In genomic region chr15:84631706-84632272, GRCh38 we compare ENCODE assay signal across 8 cellular contexts. TPM values are rescaled to one million over a fixed set of nuclear protein-coding genes. Genes with fewer than 3 reads are reported as not detected.
DNase-seq lines count a peak whose midpoint lies in the region; ATAC-seq and TF ChIP-seq lines count a peak whose summit lies in the region.

No MANE protein-coding gene starts in this region.

- TF ChIP-seq CTCF in GM12864 (IDR thresholded peaks at IDR 0.05; ENCODE audit: low read depth, low read length, missing control alignments) (no peak), epithelial cell of proximal tubule (conservative IDR thresholded peaks at IDR 0.05; ENCODE audit: low read depth, low read length) (no peak), psoas muscle (IDR thresholded peaks at IDR 0.05) (no peak)

- WGBS in psoas muscle, 3 donors: 28 to 34% (median 30%) methylated on average over 7 of the region's 7 CpGs

- H3K9me3 ChIP-seq in SJSA1 (replicated peaks) (no peaks in the 10 kb centered on the region), psoas muscle (no peaks in the 10 kb centered on the region)

- H3K36me3 ChIP-seq in SJSA1 (peaks cover 18% of the 10 kb centered on the region), psoas muscle (ENCODE audit: insufficient read depth in 1 of 2, low read depth in 1 of 2) (peaks cover 2 to 17% of the 10 kb centered on the region in 2 donors)

- DNase-seq in GM12864 (ENCODE audit: low read depth) (no peak), SJSA1 (ENCODE audit: low read depth in 1 of 2, low spot score in 2 of 2) (no peak), epithelial cell of proximal tubule (ENCODE audit: low read depth) (no peak), psoas muscle (no peak), cortex of kidney (lab: John Stamatoyannopoulos, UW) (no peak), Ammon's horn (ENCODE audit: low spot score) (no peak)

- peak overlapping the region; percentile 56 for H3K27ac ChIP-seq in SJSA1
- H3K27ac ChIP-seq in psoas muscle: peak overlapping the region; percentile 97

- intact Hi-C loops in psoas muscle (cut with DNase I): loop anchor here in 1 of 2 donors (2.0 kb wide), 1 partner anchor 31 kb away; the partner anchor contains the start of gene ZSCAN2

- peak overlapping the region; percentile 63 for H3K4me3 ChIP-seq in GM12864 (ENCODE audit: low read depth, low read length)
- H3K4me3 ChIP-seq in SJSA1: peak overlapping the region; percentile 51
- H3K4me3 ChIP-seq in epithelial cell of proximal tubule (ENCODE audit: low read depth, low read length): peak overlapping the region; percentile 82
- H3K4me3 ChIP-seq in psoas muscle: peak overlapping the region; percentile 89

- ATAC-seq in psoas muscle (no peak), HG03039 (IDR thresholded peaks at IDR 0.05; ENCODE audit: unreplicated experiment) (no peak), esophagus mucosa (no peak)

- peaks cover 32% of the 10 kb centered on the region for H3K4me1 ChIP-seq in SJSA1 (replicated peaks)
- H3K4me1 ChIP-seq in psoas muscle: peaks cover 28% of the 10 kb centered on the region

- no peaks in the 10 kb centered on the region for H3K27me3 ChIP-seq in SJSA1 (replicated peaks)
- no peaks in the 10 kb centered on the region for H3K27me3 ChIP-seq in psoas muscle (ENCODE audit: insufficient read depth in 3 of 3, low read length in 2 of 3)

RNA-seq across cellular contexts. Expression of gene WDR73, which starts 22.3 kb away (rescaled TPM):
- 16.2 and 22.8 TPM in 2 replicates for total RNA-seq in SJSA1 (2014; rRNA removed; shearing (Covaris generic))
- total RNA-seq in epithelial cell of proximal tubule (14.7 and 20.5 TPM in 2 replicates), psoas muscle (10 to 100 TPM in 3 of 4 donors, 1 to 10 TPM in 1; 8.9 to 22.0 (median 12.1) TPM), esophagus mucosa (23.7 TPM)
- polyA plus RNA-seq in psoas muscle: 10 to 100 TPM; 13.6 to 18.7 (median 17.0) TPM

RNA-seq across cellular contexts. Expression of gene NMB, which starts 26.2 kb away (rescaled TPM):
- 1.7 TPM in 1 of 2 replicates, not detected in the other for total RNA-seq in SJSA1 (2014; rRNA removed; shearing (Covaris generic))
- total RNA-seq in epithelial cell of proximal tubule (16.1 and 17.4 TPM in 2 replicates), psoas muscle (1 to 10 TPM; 1.0 to 2.1 (median 1.2) TPM), esophagus mucosa (12.8 TPM)
- polyA plus RNA-seq in psoas muscle: 1 to 10 TPM; 3.1 to 6.3 (median 5.6) TPM

RNA-seq across cellular contexts. Expression of gene ZSCAN2, which starts 31.0 kb away (rescaled TPM):
- 8.1 and 10.1 TPM in 2 replicates for total RNA-seq in SJSA1 (2014; rRNA removed; shearing (Covaris generic))
- total RNA-seq in epithelial cell of proximal tubule (22.6 and 34.0 TPM in 2 replicates), psoas muscle (1 to 10 TPM; 3.3 to 5.4 (median 4.4) TPM), esophagus mucosa (0.92 TPM)
- 1 to 10 TPM; 3.5 to 9.6 (median 3.6) TPM for polyA plus RNA-seq in psoas muscle
